16 cellular contexts compared by ENCODE assay signal in genomic region chr4:177461606-177462005, GRCh38.
"Had no signal": no experiment of that assay in that cellular context is flagged by ENCODE, and none has a peak within 500 bp of the region (broad histone marks: within the 10 kb centered on the region; RNA-seq: fewer than 3 reads in every experiment).

No MANE protein-coding gene starts in this region.

- H3K36me3 Mint-ChIP-seq: stimulated activated naive B cell treated with anti-CD40 and anti-IgM and Interleukin-4, amounts not matched to agents 10 μg/mL and 1 μg/mL and 100 μg/mL, for 72 hours had no signal

- H3K9me3 Mint-ChIP-seq: activated CD8-positive, alpha-beta T cell treated with anti-CD3 and anti-CD28 coated beads for 36 hours; activated naive CD4-positive, alpha-beta T cell treated with anti-CD3 and anti-CD28 coated beads, Interleukin-2, amount 50 U/mL, for 24 hours; effector memory CD8-positive, alpha-beta T cell; memory B cell; naive thymus-derived CD4-positive, alpha-beta T cell; stimulated activated naive B cell treated with anti-CD40 and anti-IgM and Interleukin-4, amounts not matched to agents 10 μg/mL and 1 μg/mL and 100 μg/mL, for 72 hours had no signal

- H3K27ac Mint-ChIP-seq: activated CD4-positive, alpha-beta T cell treated with anti-CD3 and anti-CD28 coated beads for 36 hours; activated CD8-positive, alpha-beta T cell treated with anti-CD3 and anti-CD28 coated beads for 36 hours; activated naive CD4-positive, alpha-beta T cell treated with anti-CD3 and anti-CD28 coated beads, Interleukin-2, amount 50 U/mL, for 24 hours; effector memory CD8-positive, alpha-beta T cell; memory B cell; naive thymus-derived CD4-positive, alpha-beta T cell; stimulated activated naive B cell treated with anti-CD40 and anti-IgM and Interleukin-4, amounts not matched to agents 10 μg/mL and 1 μg/mL and 100 μg/mL, for 72 hours; T-helper 17 cell had no signal

- H3K27me3 Mint-ChIP-seq: activated CD4-positive, alpha-beta T cell treated with anti-CD3 and anti-CD28 coated beads for 36 hours; activated CD8-positive, alpha-beta T cell treated with anti-CD3 and anti-CD28 coated beads for 36 hours; activated naive CD4-positive, alpha-beta T cell treated with anti-CD3 and anti-CD28 coated beads, Interleukin-2, amount 50 U/mL, for 24 hours; effector memory CD8-positive, alpha-beta T cell; memory B cell; naive thymus-derived CD4-positive, alpha-beta T cell; stimulated activated naive B cell treated with anti-CD40 and anti-IgM and Interleukin-4, amounts not matched to agents 10 μg/mL and 1 μg/mL and 100 μg/mL, for 72 hours; T-helper 17 cell had no signal

- ATAC-seq: activated CD4-positive, alpha-beta T cell treated with anti-CD3 and anti-CD28 coated beads for 36 hours; activated CD8-positive, alpha-beta T cell treated with anti-CD3 and anti-CD28 coated beads for 36 hours; body of pancreas; effector memory CD8-positive, alpha-beta T cell; left lung; mucosa of descending colon; naive thymus-derived CD4-positive, alpha-beta T cell; stimulated activated naive B cell treated with anti-CD40 and anti-IgM and Interleukin-4, amounts not matched to agents 10 μg/mL and 1 μg/mL and 100 μg/mL, for 72 hours; T-helper 17 cell had no signal

- DNase-seq: activated CD4-positive, alpha-beta T cell treated with anti-CD3 and anti-CD28 coated beads for 36 hours; activated CD8-positive, alpha-beta T cell treated with anti-CD3 and anti-CD28 coated beads for 36 hours; activated effector memory CD4-positive, alpha-beta T cell treated with anti-CD3 and anti-CD28 coated beads, Interleukin-2, amount 50 U/mL, for 16 hours; activated T-cell treated with anti-CD3 and anti-CD28 coated beads, Interleukin-2, amount 50 U/mL, for 48 hours; adrenal gland; body of pancreas; effector memory CD8-positive, alpha-beta T cell; left lung; mucosa of descending colon; naive thymus-derived CD4-positive, alpha-beta T cell; stimulated activated CD4-positive, alpha-beta T cell treated with anti-CD3 and anti-CD28 coated beads, Interleukin-2, amount 100 ng/mL, for 48 hours; stimulated activated naive B cell treated with anti-CD40 and anti-IgM and Interleukin-4, amounts not matched to agents 10 μg/mL and 1 μg/mL and 100 μg/mL, for 72 hours; T-helper 17 cell; thyroid gland had no signal

- H3K4me1 Mint-ChIP-seq: activated CD4-positive, alpha-beta T cell treated with anti-CD3 and anti-CD28 coated beads for 36 hours; activated naive CD4-positive, alpha-beta T cell treated with anti-CD3 and anti-CD28 coated beads, Interleukin-2, amount 50 U/mL, for 24 hours; memory B cell; naive thymus-derived CD4-positive, alpha-beta T cell; stimulated activated naive B cell treated with anti-CD40 and anti-IgM and Interleukin-4, amounts not matched to agents 10 μg/mL and 1 μg/mL and 100 μg/mL, for 72 hours; T-helper 17 cell had no signal

- H3K4me3 Mint-ChIP-seq: activated CD4-positive, alpha-beta T cell treated with anti-CD3 and anti-CD28 coated beads for 36 hours; activated CD8-positive, alpha-beta T cell treated with anti-CD3 and anti-CD28 coated beads for 36 hours; activated naive CD4-positive, alpha-beta T cell treated with anti-CD3 and anti-CD28 coated beads, Interleukin-2, amount 50 U/mL, for 24 hours; effector memory CD8-positive, alpha-beta T cell; memory B cell; naive thymus-derived CD4-positive, alpha-beta T cell; stimulated activated naive B cell treated with anti-CD40 and anti-IgM and Interleukin-4, amounts not matched to agents 10 μg/mL and 1 μg/mL and 100 μg/mL, for 72 hours; T-helper 17 cell had no signal
